8 cellular contexts compared by ENCODE assay signal in the genomic region with DNA sequence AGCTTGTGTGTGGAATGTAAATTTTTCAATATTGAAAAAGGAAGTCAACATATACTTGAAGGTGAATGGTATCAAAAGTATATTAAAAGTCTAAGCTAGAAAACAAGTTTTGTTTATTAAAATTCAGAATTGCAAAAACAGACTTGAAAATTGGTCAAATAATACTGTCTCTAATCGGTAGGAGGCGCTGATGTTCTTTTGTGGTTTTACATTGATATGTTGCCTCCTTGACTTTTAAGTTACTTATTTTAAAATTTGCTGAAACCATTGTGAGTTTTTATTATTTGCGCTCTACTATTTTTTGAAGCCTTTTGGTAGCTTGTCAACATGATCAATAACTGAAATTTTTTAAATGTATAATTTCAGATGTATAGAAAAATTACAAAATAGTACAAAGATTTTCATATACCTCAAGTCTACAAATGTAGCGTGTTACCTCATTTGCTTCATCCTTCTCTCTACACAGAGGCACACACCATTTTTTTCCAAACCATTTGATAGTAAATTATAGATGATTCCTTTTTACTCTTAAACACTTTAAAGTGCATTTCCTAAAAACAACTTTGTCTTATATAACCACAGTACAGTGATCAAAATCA. TPM values are rescaled to one million over a fixed set of nuclear protein-coding genes. Genes with fewer than 3 reads are reported as not detected.
DNase-seq lines count a peak whose midpoint lies in the region; ATAC-seq and TF ChIP-seq lines count a peak whose summit lies in the region.

No MANE protein-coding gene starts in this region.

- no peak overlapping the region for H2AFZ ChIP-seq in DND-41 (ENCODE audit: low read depth, low read length)

- peaks cover 96% of the 10 kb centered on the region for H3K36me3 ChIP-seq in DND-41 (ENCODE audit: insufficient read depth, low read length)

- peak; percentile 70 for TF ChIP-seq CTCF in DND-41 (IDR thresholded peaks at IDR 0.05; ENCODE audit: borderline replicate concordance, extremely low read depth, low read length, poor library complexity, severe bottlenecking)
- TF ChIP-seq CTCF in neural crest cell (conservative IDR thresholded peaks at IDR 0.05), result peak; percentile 80

- peaks cover 9% of the 10 kb centered on the region; the same call in 1 of the 2 replicates for H4K20me1 ChIP-seq in DND-41 (ENCODE audit: insufficient read depth, low read length)

- no peak overlapping the region for H3K4me3 Mint-ChIP-seq in effector memory CD8-positive, alpha-beta T cell
- H3K4me3 Mint-ChIP-seq in neural crest cell, result peak overlapping the region; percentile 31

- H3K4me1 ChIP-seq in DND-41 (ENCODE audit: insufficient read depth, low read length), result peaks cover 23% of the 10 kb centered on the region; the same call in 1 of the 2 replicates

- no peaks in the 10 kb centered on the region for H3K27me3 Mint-ChIP-seq in effector memory CD8-positive, alpha-beta T cell
- H3K27me3 Mint-ChIP-seq in neural crest cell (ENCODE audit: low read depth), result no peaks in the 10 kb centered on the region

- no peak overlapping the region for H3K9ac ChIP-seq in DND-41 (ENCODE audit: low read depth, low read length)

- peaks cover 76% of the 10 kb centered on the region for H3K79me2 ChIP-seq in DND-41 (ENCODE audit: insufficient read depth, low read length)

- peaks cover 71% of the 10 kb centered on the region for H3K36me3 Mint-ChIP-seq in effector memory CD8-positive, alpha-beta T cell (ENCODE audit: insufficient read depth)
- H3K36me3 Mint-ChIP-seq in neural crest cell (ENCODE audit: low read depth), result peaks cover 12% of the 10 kb centered on the region

- no peak overlapping the region for H3K4me3 ChIP-seq in DND-41 (ENCODE audit: low read depth in 1 of 2, low read length in 2 of 2)

- no peaks in the 10 kb centered on the region for H3K27me3 ChIP-seq in DND-41 (ENCODE audit: insufficient read depth, low read length, poor library complexity)

- no peak overlapping the region for H3K27ac ChIP-seq in DND-41 (ENCODE audit: low read length)

- ATAC-seq in DND-41 (ENCODE audit: insufficient read depth, low read depth) (peak; percentile 48; the same call in 1 of the 3 replicates), HG03469 (IDR thresholded peaks at IDR 0.05; ENCODE audit: unreplicated experiment) (no peak), HG03139 (IDR thresholded peaks at IDR 0.05; ENCODE audit: unreplicated experiment) (no peak), HG02571 (IDR thresholded peaks at IDR 0.05; ENCODE audit: unreplicated experiment) (no peak)
- ATAC-seq in effector memory CD8-positive, alpha-beta T cell (replicated peaks), result peak; percentile 45

- H3K4me2 ChIP-seq in DND-41 (ENCODE audit: insufficient read depth, low read length), result peak overlapping the region; percentile 7; the same call in 1 of the 2 replicates

- H3K4me1 Mint-ChIP-seq in effector memory CD8-positive, alpha-beta T cell (ENCODE audit: low read depth in 2 of 2), result peaks cover 6 to 27% of the 10 kb centered on the region in 2 donors
- peaks cover 26% of the 10 kb centered on the region for H3K4me1 Mint-ChIP-seq in neural crest cell

- no peak for DNase-seq in DND-41
- DNase-seq in NCI-H1694 treated with DMSO at 0.1 percent for 48 hours (lab: John Stamatoyannopoulos, UW), result peak; percentile 42
- peak; percentile 18 to 37 (median 20) for DNase-seq in effector memory CD8-positive, alpha-beta T cell
- DNase-seq in neural crest cell (ENCODE audit: low read depth, low spot score), result no peak
- no peak for DNase-seq in cerebellum (ENCODE audit: low spot score)

- H3K27ac Mint-ChIP-seq in effector memory CD8-positive, alpha-beta T cell, result no peak overlapping the region
- H3K27ac Mint-ChIP-seq in neural crest cell (ENCODE audit: unreplicated experiment), result no peak overlapping the region

- H3K9me3 Mint-ChIP-seq in effector memory CD8-positive, alpha-beta T cell, result no peaks in the 10 kb centered on the region
- no peaks in the 10 kb centered on the region for H3K9me3 Mint-ChIP-seq in neural crest cell

- no peaks in the 10 kb centered on the region for H3K9me3 ChIP-seq in DND-41 (ENCODE audit: insufficient read depth, low read length, severe bottlenecking)

RNA-seq across cellular contexts. Expression of a gene that starts 6.9 kb away (rescaled TPM):
- total RNA-seq in neural crest cell (309 and 315 TPM in 2 replicates), cerebellum (56.3 TPM)

Comparison
In these comparisons a context has a peak if more than half of its experiments do, and no peak if none do; other contexts are left out.
1. ATAC-seq: peak in DND-41 (single experiment) and effector memory CD8-positive, alpha-beta T cell (single experiment); none in HG03469 (single experiment), HG03139 (single experiment) and HG02571 (single experiment).
2. DNase-seq: peak in NCI-H1694 treated with DMSO at 0.1 percent for 48 hours (single experiment) and effector memory CD8-positive, alpha-beta T cell (3 of 3); none in DND-41 (single experiment), neural crest cell (single experiment) and cerebellum (single experiment).